ENCODE assay signal across 13 cellular contexts in genomic region chr10:72034761-72035160, GRCh38. TPM values are rescaled to one million over a fixed set of nuclear protein-coding genes. Genes with fewer than 3 reads are reported as not detected.
"Had no signal": no experiment of that assay in that cellular context is flagged by ENCODE, and none has a peak within 500 bp of the region (broad histone marks: within the 10 kb centered on the region; RNA-seq: fewer than 3 reads in every experiment).

No MANE protein-coding gene starts in this region.

- H3K4me1 Mint-ChIP-seq: central memory CD8-positive, alpha-beta T cell; immature natural killer cell; natural killer cell had no signal

- H3K27ac ChIP-seq: parathyroid adenoma, prostate gland, tibial artery had no signal

- H3K4me3 Mint-ChIP-seq: central memory CD8-positive, alpha-beta T cell; immature natural killer cell; natural killer cell had no signal

- H3K4me3 ChIP-seq: prostate gland, smooth muscle cell, tibial artery, upper lobe of left lung, uterus had no signal

- H3K36me3 Mint-ChIP-seq: immature natural killer cell, natural killer cell had no signal

- ATAC-seq: esophagus mucosa, natural killer cell had no signal

- H3K4me1 ChIP-seq: parathyroid adenoma, prostate gland had no signal

- H3K27ac Mint-ChIP-seq: immature natural killer cell, natural killer cell had no signal

- H3K9me3 Mint-ChIP-seq: central memory CD8-positive, alpha-beta T cell; immature natural killer cell; natural killer cell had no signal

- DNase-seq: effector memory CD4-positive, alpha-beta T cell; immature natural killer cell; natural killer cell; stimulated activated CD4-positive, alpha-beta T cell treated with anti-CD3 and anti-CD28 coated beads, Interleukin-2, amount 100 ng/mL, for 48 hours; stimulated activated naive CD4-positive, alpha-beta T cell treated with Interleukin-2 at 50 U/mL for 16 hours; tibial artery; upper lobe of left lung; uterus had no signal

- H3K36me3 ChIP-seq: prostate gland, tibial artery, upper lobe of left lung, uterus had no signal

- H3K27me3 ChIP-seq: upper lobe of left lung, uterus had no signal

- H3K9me3 ChIP-seq: prostate gland, tibial artery, upper lobe of left lung, uterus had no signal

RNA-seq across cellular contexts. Expression of gene SPOCK2, which starts 53.6 kb away (rescaled TPM):
- polyA plus RNA-seq: smooth muscle cell had no signal
